ENCODE assay signal across 14 cellular contexts in genomic region chr7:151699920-151700319, GRCh38.
DNase-seq lines count a peak whose midpoint lies in the region; ATAC-seq, FAIRE-seq and TF ChIP-seq lines count a peak whose summit lies in the region.
"Had no signal": no experiment of that assay in that cellular context is flagged by ENCODE, and none has a peak within 500 bp of the region (broad histone marks: within the 10 kb centered on the region; RNA-seq: fewer than 3 reads in every experiment).

No MANE protein-coding gene starts in this region.

- WGBS in A549 (ENCODE audit: missing lambda C conversion rate) = 84% methylated on average over 10 of the region's 10 CpGs

- POLR2A ChIA-PET in A549 (lab: Yijun Ruan, JAX) = no interaction called here

- DNase-seq in A549 (ENCODE audit: low read depth in 1 of 2, low spot score in 1 of 2) (no peak), HT1080 (ENCODE audit: low read depth) (peak; percentile 49), UCSD-AML1 (lab: John Stamatoyannopoulos, UW; ENCODE audit: unreplicated experiment) (peak; percentile 38), left ventricle myocardium inferior (no peak), AG08395 (ENCODE audit: low spot score) (no peak)
- DNase-seq in stimulated activated CD8-positive, alpha-beta memory T cell treated with anti-CD3 and anti-CD28 coated beads, Interleukin-4, amount 100 ng/mL, for 48 hours = no peak
- DNase-seq: activated CD4-positive, alpha-beta T cell treated with anti-CD3 and anti-CD28 coated beads for 4 hours; activated naive CD4-positive, alpha-beta T cell treated with anti-CD3 and anti-CD28 coated beads, Interleukin-2, amount 10 ng/mL, durations not matched to agents 7 days and 5 days; NCI-H187; NCI-H446 treated with DMSO at 0.1 percent for 48 hours; stimulated activated CD4-positive, alpha-beta T cell treated with anti-CD3 and anti-CD28 coated beads, Interleukin-15, amount 100 ng/mL, for 24 hours had no signal

- no peak overlapping the region for H3K4me3 ChIP-seq in A549
- no peak overlapping the region for H3K4me3 ChIP-seq in left ventricle myocardium inferior

- H3K27me3 ChIP-seq in left ventricle myocardium inferior (ENCODE audit: low read depth) = no peaks in the 10 kb centered on the region

- no peak for TF ChIP-seq POLR2A in A549 (IDR thresholded peaks at IDR 0.05; ENCODE audit: low read length)

- H3K4me2 ChIP-seq in A549 = peak overlapping the region; percentile 66

- CTCF ChIA-PET in A549 (lab: Yijun Ruan, JAX) = interaction anchor here (2.4 to 6.3 kb wide), 2 partner anchors 60 to 71 kb away, joined by 13 to 66 read pairs; no protein-coding TSS in a partner anchor

- TF ChIP-seq CTCF in A549 (IDR thresholded peaks at IDR 0.05) (no peak), left ventricle myocardium inferior (IDR thresholded peaks at IDR 0.05; ENCODE audit: borderline replicate concordance) (no peak)

- peaks cover 67% of the 10 kb centered on the region for H3K4me1 ChIP-seq in A549
- peaks cover 53% of the 10 kb centered on the region for H3K4me1 ChIP-seq in left ventricle myocardium inferior

- intact Hi-C loops in left ventricle myocardium inferior (cut with micrococcal nuclease) = no loop called here

- no peak for TF ChIP-seq RAD21 in A549 (conservative IDR thresholded peaks at IDR 0.05 in 1 of 2, IDR thresholded peaks at IDR 0.05 in 1 of 2)

- ATAC-seq in A549 = no peak
- no peak for ATAC-seq in GM19023 (IDR thresholded peaks at IDR 0.05; ENCODE audit: unreplicated experiment)
- ATAC-seq in GM21367 (IDR thresholded peaks at IDR 0.05; ENCODE audit: unreplicated experiment) = no peak

- H3K36me3 ChIP-seq in left ventricle myocardium inferior = no peaks in the 10 kb centered on the region

- H3K27ac ChIP-seq in A549 (peak overlapping the region; percentile 83 to 89), left ventricle myocardium inferior (replicated peaks) (peak overlapping the region; percentile 6)

- no peak for TF ChIP-seq EP300 in A549 (IDR thresholded peaks at IDR 0.05)

- H3K9me3 ChIP-seq in A549 (no peaks in the 10 kb centered on the region), left ventricle myocardium inferior (replicated peaks) (no peaks in the 10 kb centered on the region)

- FAIRE-seq in A549 (lab: Jason Lieb, UNC) = no peak
- FAIRE-seq: H1 had no signal

TF ChIP-seq in A549, 52 proteins besides CTCF, POLR2A, EP300 and RAD21:
- TF ChIP-seq REST (IDR thresholded peaks at IDR 0.05) = no peak
- TF ChIP-seq POLR2AphosphoS2 (conservative IDR thresholded peaks at IDR 0.05; ENCODE audit: low read length) = no peak

Comparison
In these comparisons a context has a peak if more than half of its experiments do, and no peak if none do; other contexts are left out.
1. DNase-seq: peak in HT1080 (single experiment) and UCSD-AML1 (single experiment); none in A549 (0 of 2), left ventricle myocardium inferior (single experiment), stimulated activated CD8-positive, alpha-beta memory T cell treated with anti-CD3 and anti-CD28 coated beads, Interleukin-4, amount 100 ng/mL, for 48 hours (single experiment) and AG08395 (single experiment).